8 cellular contexts compared by ENCODE assay signal in genomic region chr1:59570524-59570923, GRCh38.
DNase-seq lines count a peak whose midpoint lies in the region; ATAC-seq and TF ChIP-seq lines count a peak whose summit lies in the region.

No MANE protein-coding gene starts in this region.

- intact Hi-C loops in sciatic nerve (cut with DNase I) = no loop called here

- peaks cover 12% of the 10 kb centered on the region for H3K4me1 ChIP-seq in osteoblast (ENCODE audit: insufficient read depth, low read length)

- H3K4me3 ChIP-seq in osteoblast (ENCODE audit: insufficient read depth, low read length) = no peak overlapping the region

- H3K9me3 ChIP-seq in osteoblast (ENCODE audit: low read depth, low read length) = peaks cover 2% of the 10 kb centered on the region

- peaks cover 4% of the 10 kb centered on the region for H3K36me3 Mint-ChIP-seq in central memory CD8-positive, alpha-beta T cell (ENCODE audit: insufficient read depth)

- no peaks in the 10 kb centered on the region for H3K79me2 ChIP-seq in osteoblast (ENCODE audit: insufficient read depth, low read length)

- DNase-seq in NOMO-1 treated with DMSO at 0.1 percent for 48 hours (lab: John Stamatoyannopoulos, UW; ENCODE audit: unreplicated experiment) (peak; percentile 70), cerebellar nuclear complex (lab: John Stamatoyannopoulos, UW) (no peak), osteoblast (ENCODE audit: insufficient read length, low spot score, missing footprints) (no peak), NCI-H2196 (lab: John Stamatoyannopoulos, UW; ENCODE audit: unreplicated experiment) (no peak), sciatic nerve (ENCODE audit: low spot score) (no peak)
- DNase-seq in central memory CD8-positive, alpha-beta T cell (ENCODE audit: low spot score in 2 of 2) = peak in 1 of 2 donors; percentile 26

- no peaks in the 10 kb centered on the region for H3K36me3 ChIP-seq in osteoblast (ENCODE audit: insufficient read depth, low read length)

- no peaks in the 10 kb centered on the region for H3K27me3 Mint-ChIP-seq in central memory CD8-positive, alpha-beta T cell

- H3K4me3 Mint-ChIP-seq in central memory CD8-positive, alpha-beta T cell = peak overlapping the region; percentile 35

- H3K27ac Mint-ChIP-seq in central memory CD8-positive, alpha-beta T cell (ENCODE audit: low read depth) = no peak overlapping the region

- ATAC-seq in GM18909 (IDR thresholded peaks at IDR 0.05; ENCODE audit: poor library complexity, unreplicated experiment) (peak; percentile 94), HG02885 (IDR thresholded peaks at IDR 0.05; ENCODE audit: poor library complexity, unreplicated experiment) (peak; percentile 83), sciatic nerve (no peak)
- ATAC-seq in central memory CD8-positive, alpha-beta T cell (replicated peaks; ENCODE audit: extremely low read depth, poor library complexity, severe bottlenecking) = peak; percentile 90

- peaks cover 37% of the 10 kb centered on the region for H3K4me1 Mint-ChIP-seq in central memory CD8-positive, alpha-beta T cell

- TF ChIP-seq CTCF in osteoblast (IDR thresholded peaks at IDR 0.05; ENCODE audit: extremely low read depth, low read depth, low read length) = no peak

- H4K20me1 ChIP-seq in osteoblast (ENCODE audit: insufficient read depth, low read length) = no peaks in the 10 kb centered on the region

- no peak overlapping the region for H2AFZ ChIP-seq in osteoblast (ENCODE audit: low read length)

- no peaks in the 10 kb centered on the region for H3K27me3 ChIP-seq in osteoblast (ENCODE audit: insufficient read depth, low read length)

- H3K9me3 Mint-ChIP-seq in central memory CD8-positive, alpha-beta T cell = peaks cover 6% of the 10 kb centered on the region

- H3K27ac ChIP-seq in osteoblast (ENCODE audit: low read depth, low read length) = no peak overlapping the region

- H3K4me2 ChIP-seq in osteoblast (ENCODE audit: insufficient read depth, low read length) = no peak overlapping the region
